24 cellular contexts compared by ENCODE assay signal in genomic region chr17:82732118-82732743, GRCh38.
"Had no signal": no experiment of that assay in that cellular context is flagged by ENCODE, and none has a peak within 500 bp of the region (broad histone marks: within the 10 kb centered on the region; RNA-seq: fewer than 3 reads in every experiment).

No MANE protein-coding gene starts in this region.

- DNase-seq: IMR-90, Karpas-422, KG1, MG63, NCI-H1092, NCI-H1105 treated with DMSO at 0.1 percent for 48 hours, NCI-H1417 treated with DMSO at 0.1 percent for 48 hours, NCI-H146, NCI-H1694 treated with DMSO at 0.1 percent for 48 hours, NCI-H1930, NCI-H2081, NCI-H2107, NCI-H2171, NCI-H226, NCI-H446, NCI-H510A, NCI-H524 treated with DMSO at 0.1 percent for 48 hours, NCI-H69, NCI-H774, RPMI8226, SIG-M5 had no signal

- H3K27me3 ChIP-seq: MG63, SJSA1 had no signal

- H3K4me3 ChIP-seq: MG63, SJSA1, SK-N-MC had no signal

- H3K27ac ChIP-seq: SJSA1, SK-N-MC had no signal

- FAIRE-seq: RCC 7860 had no signal
